ENCODE assay signal across 17 cellular contexts in the genomic region with DNA sequence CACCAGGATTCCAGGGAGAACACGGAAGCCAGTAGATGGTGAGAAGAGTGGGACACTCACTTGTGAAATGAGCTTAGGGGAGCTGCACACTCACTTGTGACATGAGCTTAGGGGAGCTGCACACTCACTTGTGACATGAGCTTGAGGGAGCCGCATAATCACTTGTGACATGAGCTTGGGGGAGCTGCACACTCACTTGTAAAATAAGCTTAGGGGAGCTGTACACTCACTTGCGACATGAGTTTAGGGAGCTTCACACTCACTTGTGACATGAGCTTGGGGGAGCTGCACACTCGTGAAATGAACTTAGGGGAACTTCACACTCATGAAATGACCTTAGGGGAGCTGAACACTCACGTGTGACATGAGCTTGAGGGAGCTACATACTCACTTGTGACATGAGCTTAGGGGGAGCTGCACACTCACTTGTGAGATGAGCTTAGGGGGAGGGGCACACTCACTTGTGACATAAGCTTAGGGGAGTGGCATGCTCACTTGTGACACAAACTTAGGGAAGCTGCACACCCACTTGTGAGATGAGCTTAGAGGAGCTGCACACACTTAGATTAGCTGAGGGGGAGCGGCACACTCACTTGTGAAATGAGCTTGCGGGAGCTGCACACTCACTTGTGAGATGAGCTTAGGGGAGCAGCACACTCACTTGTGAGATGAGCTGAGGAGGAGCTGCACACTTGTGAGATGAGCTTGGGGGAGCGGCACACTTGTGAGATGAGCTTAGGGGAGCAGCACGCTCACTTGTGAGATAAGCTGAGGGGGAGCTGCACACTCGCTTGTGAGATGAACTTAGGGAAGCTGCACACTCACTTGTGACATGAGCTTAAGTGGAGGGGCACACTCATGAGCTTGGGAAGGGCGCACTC. TPM values are rescaled to one million over a fixed set of nuclear protein-coding genes. Genes with fewer than 3 reads are reported as not detected.
DNase-seq lines count a peak whose midpoint lies in the region; ATAC-seq and TF ChIP-seq lines count a peak whose summit lies in the region.
"Had no signal": no experiment of that assay in that cellular context is flagged by ENCODE, and none has a peak within 500 bp of the region (broad histone marks: within the 10 kb centered on the region; RNA-seq: fewer than 3 reads in every experiment).

No MANE protein-coding gene starts in this region.

- WGBS in iPS DF 6.9 (ENCODE audit: insufficient coverage, insufficient read length) = no CpG with 5 or more reads among the region's 11 CpGs

- DNase-seq in AG04450 (ENCODE audit: low read depth, low spot score) = no peak
- DNase-seq in DMS 273 (lab: John Stamatoyannopoulos, UW; ENCODE audit: unreplicated experiment) = peak; percentile 46
- DNase-seq in SJCRH30 = peak; percentile 69 to 77
- DNase-seq in iPS DF 6.9 (ENCODE audit: low read depth, low spot score) = peak; percentile 43
- no peak for DNase-seq in T-helper 1 cell
- no peak for DNase-seq in GM13976 (ENCODE audit: low spot score)
- DNase-seq: activated CD4-positive, alpha-beta T cell treated with anti-CD3 and anti-CD28 coated beads, Interleukin-2, amount 10 ng/mL, durations not matched to agents 24 days and 14 days; activated naive CD4-positive, alpha-beta T cell treated with anti-CD3 and anti-CD28 coated beads, Interleukin-2, amount 50 U/mL, for 16 hours; AML-193; NCI-H146; PC-3; spleen had no signal

- peaks cover 84% of the 10 kb centered on the region for H3K36me3 Mint-ChIP-seq in stimulated activated memory B cell treated with anti-CD40 and anti-IgM and Interleukin-4, amounts not matched to agents 10 μg/mL and 1 μg/mL and 100 μg/mL, for 72 hours

- H3K4me1 Mint-ChIP-seq in stimulated activated memory B cell treated with anti-CD40 and anti-IgM and Interleukin-4, amounts not matched to agents 10 μg/mL and 1 μg/mL and 100 μg/mL, for 72 hours = no peaks in the 10 kb centered on the region

- in situ Hi-C loops in GM13976 (cut with MboI; ENCODE audit: low sequenced_read_pairs, unreplicated experiment) = no loop called here

- H3K27ac ChIP-seq in AG04450 (ENCODE audit: low read depth, low read length) (peak overlapping the region; percentile 11), SJCRH30 (no peak overlapping the region), iPS DF 6.9 (ENCODE audit: low read length) (no peak overlapping the region)
- H3K27ac ChIP-seq: coronary artery, SK-N-MC, spleen had no signal

- no peak overlapping the region for H3K4me3 ChIP-seq in AG04450 (ENCODE audit: low read depth, low read length)
- no peak overlapping the region for H3K4me3 ChIP-seq in SJCRH30
- H3K4me3 ChIP-seq in iPS DF 6.9 (ENCODE audit: low read length) = no peak overlapping the region
- H3K4me3 ChIP-seq: coronary artery, SK-N-MC, spleen, thoracic aorta had no signal

- POLR2A ChIA-PET in AG04450 (lab: Yijun Ruan, JAX) = interaction anchor here (0.7 kb wide), 1 partner anchor 108 kb away, joined by 7 read pairs; no protein-coding TSS in a partner anchor

- H3K4me1 ChIP-seq in SJCRH30 (no peaks in the 10 kb centered on the region), iPS DF 6.9 (ENCODE audit: control insufficient read depth, insufficient read depth, low read length) (no peaks in the 10 kb centered on the region)
- H3K4me1 ChIP-seq: spleen had no signal

- CTCF ChIA-PET in AG04450 (lab: Charles Lee) = interaction anchor here (0.5 to 1.1 kb wide), 2 partner anchors 43 to 237 kb away, joined by 3 to 4 read pairs; no protein-coding TSS in a partner anchor

- no peak overlapping the region for H3K27ac Mint-ChIP-seq in stimulated activated memory B cell treated with anti-CD40 and anti-IgM and Interleukin-4, amounts not matched to agents 10 μg/mL and 1 μg/mL and 100 μg/mL, for 72 hours

- ATAC-seq in stimulated activated memory B cell treated with anti-CD40 and anti-IgM and Interleukin-4, amounts not matched to agents 10 μg/mL and 1 μg/mL and 100 μg/mL, for 72 hours = no peak
- ATAC-seq: naive thymus-derived CD4-positive, alpha-beta T cell; PC-3 had no signal

- H3K36me3 ChIP-seq in SJCRH30 (peaks cover 74% of the 10 kb centered on the region), iPS DF 6.9 (ENCODE audit: control insufficient read depth, insufficient read depth, low read length) (peaks cover 59% of the 10 kb centered on the region)

- TF ChIP-seq CTCF in AG04450 (IDR thresholded peaks at IDR 0.05; ENCODE audit: low read depth, low read length) (no peak), GM13976 (IDR thresholded peaks at IDR 0.05; ENCODE audit: borderline replicate concordance, control extremely low read depth, extremely low read depth, insufficient read depth, missing control alignments) (no peak)

- H3K27me3 ChIP-seq in AG04450 (ENCODE audit: control insufficient read depth, insufficient read depth, low read length) = no peaks in the 10 kb centered on the region
- H3K27me3 ChIP-seq in SJCRH30 = no peaks in the 10 kb centered on the region
- H3K27me3 ChIP-seq in iPS DF 6.9 (ENCODE audit: control insufficient read depth, insufficient read depth, low read length) = no peaks in the 10 kb centered on the region
- H3K27me3 ChIP-seq: spleen had no signal

- H3K27me3 Mint-ChIP-seq in stimulated activated memory B cell treated with anti-CD40 and anti-IgM and Interleukin-4, amounts not matched to agents 10 μg/mL and 1 μg/mL and 100 μg/mL, for 72 hours = no peaks in the 10 kb centered on the region
- H3K27me3 Mint-ChIP-seq: activated CD4-positive, alpha-beta T cell treated with anti-CD3 and anti-CD28 coated beads, Interleukin-2, amount 10 ng/mL, durations not matched to agents 24 days and 14 days; naive thymus-derived CD4-positive, alpha-beta T cell had no signal

- H3K9me3 ChIP-seq in AG04450 (ENCODE audit: control insufficient read depth, insufficient read depth, low read length) (no peaks in the 10 kb centered on the region), SJCRH30 (replicated peaks) (peaks cover 45% of the 10 kb centered on the region), iPS DF 6.9 (ENCODE audit: control insufficient read depth, insufficient read depth, low read length) (peaks cover 46% of the 10 kb centered on the region)
- H3K9me3 ChIP-seq: spleen, thoracic aorta had no signal

- H3K9me3 Mint-ChIP-seq in stimulated activated memory B cell treated with anti-CD40 and anti-IgM and Interleukin-4, amounts not matched to agents 10 μg/mL and 1 μg/mL and 100 μg/mL, for 72 hours = no peaks in the 10 kb centered on the region
- H3K9me3 Mint-ChIP-seq: activated CD4-positive, alpha-beta T cell treated with anti-CD3 and anti-CD28 coated beads, Interleukin-2, amount 10 ng/mL, durations not matched to agents 24 days and 14 days; naive thymus-derived CD4-positive, alpha-beta T cell had no signal

- no peak overlapping the region for H3K4me3 Mint-ChIP-seq in stimulated activated memory B cell treated with anti-CD40 and anti-IgM and Interleukin-4, amounts not matched to agents 10 μg/mL and 1 μg/mL and 100 μg/mL, for 72 hours
- H3K4me3 Mint-ChIP-seq: activated CD4-positive, alpha-beta T cell treated with anti-CD3 and anti-CD28 coated beads, Interleukin-2, amount 10 ng/mL, durations not matched to agents 24 days and 14 days; naive thymus-derived CD4-positive, alpha-beta T cell had no signal

RNA-seq across cellular contexts. Expression of gene NCAPD3, which starts 59.0 kb away (rescaled TPM):
- 10.2 and 12.2 TPM in 2 replicates for polyA plus RNA-seq in AG04450 (2011; rRNA removed)
- 18.7 and 19.2 TPM in 2 replicates for polyA minus RNA-seq in AG04450 (2011; rRNA and poly(A)+ RNA removed)
- total RNA-seq in SJCRH30 (2014; rRNA removed; shearing (Covaris generic)) = 71.2 and 75.7 TPM in 2 replicates

RNA-seq across cellular contexts. Expression of gene VPS26B, which starts 59.7 kb away (rescaled TPM):
- 49.9 and 53.7 TPM in 2 replicates for polyA plus RNA-seq in AG04450 (2011; rRNA removed)
- 66.8 and 67.1 TPM in 2 replicates for polyA minus RNA-seq in AG04450 (2011; rRNA and poly(A)+ RNA removed)
- total RNA-seq in SJCRH30 (2014; rRNA removed; shearing (Covaris generic)) = 38.2 and 39.1 TPM in 2 replicates

Comparison
In these comparisons a context has a peak if more than half of its experiments do, and no peak if none do; other contexts are left out.
1. DNase-seq: peak in DMS 273 (single experiment), SJCRH30 (2 of 2) and iPS DF 6.9 (single experiment); none in AG04450 (single experiment), T-helper 1 cell (0 of 5) and GM13976 (single experiment).